Comparison of ENCODE assay signal across 8 cellular contexts in genomic region chr6:38915205-38915925, GRCh38.
"Had no signal": no experiment of that assay in that cellular context is flagged by ENCODE, and none has a peak within 500 bp of the region (broad histone marks: within the 10 kb centered on the region; RNA-seq: fewer than 3 reads in every experiment).

No MANE protein-coding gene starts in this region.

- ATAC-seq: GM23338, HepG2 had no signal

- H3K4me2 ChIP-seq: GM23338 had no signal

- H3K27me3 Mint-ChIP-seq: IgD-negative memory B cell had no signal

- H3K9me3 Mint-ChIP-seq: GM23338, H9, HFFc6, IgD-negative memory B cell had no signal

- H3K4me3 Mint-ChIP-seq: GM23338, H9, HFFc6, IgD-negative memory B cell had no signal

- H3K4me1 Mint-ChIP-seq: GM23338, H9, IgD-negative memory B cell had no signal

- H3K27ac ChIP-seq: HL-60 had no signal

- H3K4me3 ChIP-seq: GM23338 had no signal

- DNase-seq: H9, HCEC 1CT, HFFc6, KG1 had no signal

- H3K27ac Mint-ChIP-seq: GM23338, H9, HFFc6, IgD-negative memory B cell had no signal
